7 cellular contexts compared by ENCODE assay signal in genomic region chr11:67993821-67994220, GRCh38. TPM values are rescaled to one million over a fixed set of nuclear protein-coding genes. Genes with fewer than 3 reads are reported as not detected.
A peak's percentile ranks its signal among the peaks of the same experiment; 100 is the strongest.
DNase-seq lines count a peak whose midpoint lies in the region; ATAC-seq and TF ChIP-seq lines count a peak whose summit lies in the region.
"Not testable (repeated sequence)": the region's sequence is repeated elsewhere in the genome, so short reads cannot be mapped to it uniquely, and the experiment has no call there.

No MANE protein-coding gene starts in this region.

- not testable (repeated sequence) for DNase-seq in GM06990 (ENCODE audit: extremely low read depth, insufficient read length); gastrocnemius medialis
- DNase-seq in NCI-H1105 treated with DMSO at 0.1 percent for 48 hours (lab: John Stamatoyannopoulos, UW) (peak; percentile 41), SW480 (ENCODE audit: low spot score) (peak; percentile 65), ecto neural progenitor cell (ENCODE audit: low spot score) (peak; percentile 59), left colon (peak; percentile 49 to 56)
- DNase-seq in activated T-cell treated with anti-CD3 and anti-CD28 coated beads, Interleukin-2, amount 50 U/mL, for 72 hours: peak; percentile 47 to 51

- not testable (repeated sequence) for H3K4me3 ChIP-seq in GM06990 (replicated peaks; ENCODE audit: low read depth, low read length); gastrocnemius medialis

- H3K9me3 ChIP-seq in gastrocnemius medialis: not testable (repeated sequence)

- ATAC-seq in activated T-cell treated with anti-CD3 and anti-CD28 coated beads, Interleukin-2, amount 50 U/mL, for 72 hours (replicated peaks in 1 of 2): peak; percentile 34 to 52
- not testable (repeated sequence) for ATAC-seq in left colon, gastrocnemius medialis

- H3K27ac ChIP-seq in gastrocnemius medialis: not testable (repeated sequence)

- H3K36me3 Mint-ChIP-seq in activated T-cell treated with anti-CD3 and anti-CD28 coated beads, Interleukin-2, amount 50 U/mL, for 72 hours (ENCODE audit: insufficient read depth in 2 of 2): not testable (repeated sequence)

- not testable (repeated sequence) for H3K27me3 ChIP-seq in GM06990 (replicated peaks; ENCODE audit: control insufficient read depth, insufficient read depth, low read length)
- H3K27me3 ChIP-seq in gastrocnemius medialis: peaks cover 0 to 13% (median 0%) of the 10 kb centered on the region in 3 donors

- intact Hi-C loops in left colon (cut with DNase I, micrococcal nuclease); gastrocnemius medialis (cut with DNase I; ENCODE audit: low total_unique reads): not testable (repeated sequence)

- TF ChIP-seq CTCF in GM06990 (IDR thresholded peaks at IDR 0.05; ENCODE audit: insufficient read depth, low read length, poor library complexity, severe bottlenecking): peak; percentile 46
- TF ChIP-seq CTCF in gastrocnemius medialis (IDR thresholded peaks at IDR 0.05 in 4 of 5, conservative IDR thresholded peaks at IDR 0.05 in 1 of 5): peak in 4 of 5 experiments; percentile 5 to 41 (median 36)

- H3K4me3 Mint-ChIP-seq in activated T-cell treated with anti-CD3 and anti-CD28 coated beads, Interleukin-2, amount 50 U/mL, for 72 hours: not testable (repeated sequence)

- H3K9me3 Mint-ChIP-seq in activated T-cell treated with anti-CD3 and anti-CD28 coated beads, Interleukin-2, amount 50 U/mL, for 72 hours: not testable (repeated sequence)

- in situ Hi-C loops in gastrocnemius medialis (cut with MboI; ENCODE audit: low sequenced_read_pairs in 4 of 4): not testable (repeated sequence)

- H3K4me1 ChIP-seq in gastrocnemius medialis: not testable (repeated sequence)

- not testable (repeated sequence) for H3K27ac Mint-ChIP-seq in activated T-cell treated with anti-CD3 and anti-CD28 coated beads, Interleukin-2, amount 50 U/mL, for 72 hours

- peaks cover 13% of the 10 kb centered on the region for H3K36me3 ChIP-seq in GM06990 (ENCODE audit: control insufficient read depth, insufficient read depth, low read length)
- H3K36me3 ChIP-seq in gastrocnemius medialis: not testable (repeated sequence)

- not testable (repeated sequence) for H3K27me3 Mint-ChIP-seq in activated T-cell treated with anti-CD3 and anti-CD28 coated beads, Interleukin-2, amount 50 U/mL, for 72 hours (ENCODE audit: low read depth)

- TF ChIP-seq POLR2A in gastrocnemius medialis (IDR thresholded peaks at IDR 0.05): not testable (repeated sequence)

- peaks cover 24% of the 10 kb centered on the region for H3K4me1 Mint-ChIP-seq in activated T-cell treated with anti-CD3 and anti-CD28 coated beads, Interleukin-2, amount 50 U/mL, for 72 hours (ENCODE audit: low read depth)

RNA-seq across cellular contexts. Expression of gene UNC93B1, which starts 10.1 kb away (rescaled TPM):
- 10 to 100 TPM in 1 of 2 donors, 1 to 10 TPM in 1; 8.0 to 16.7 TPM for total RNA-seq in activated T-cell treated with anti-CD3 and anti-CD28 coated beads, Interleukin-2, amount 50 U/mL, for 72 hours
- total RNA-seq in left colon (10 to 100 TPM; 51.9 to 52.8 TPM), gastrocnemius medialis (1 to 10 TPM; 5.4 to 8.8 (median 6.4) TPM)

RNA-seq across cellular contexts. Expression of gene ALDH3B1, which starts 16.3 kb away (rescaled TPM):
- total RNA-seq in activated T-cell treated with anti-CD3 and anti-CD28 coated beads, Interleukin-2, amount 50 U/mL, for 72 hours: under 1 TPM; 0.10 to 0.16 TPM
- 10 to 100 TPM; 20.2 to 21.3 TPM for total RNA-seq in left colon
- 1 to 10 TPM; 2.2 to 5.1 (median 3.6) TPM for total RNA-seq in gastrocnemius medialis

RNA-seq across cellular contexts. Expression of gene NDUFS8, which starts 36.7 kb away (rescaled TPM):
- total RNA-seq in activated T-cell treated with anti-CD3 and anti-CD28 coated beads, Interleukin-2, amount 50 U/mL, for 72 hours: 100 to 1,000 TPM; 128 to 129 TPM
- total RNA-seq in left colon (100 to 1,000 TPM; 135 to 157 TPM), gastrocnemius medialis (100 to 1,000 TPM; 242 to 432 (median 307) TPM)

RNA-seq across cellular contexts. Expression of gene TCIRG1, which starts 45.0 kb away (rescaled TPM):
- 100 to 1,000 TPM; 141 to 146 TPM for total RNA-seq in activated T-cell treated with anti-CD3 and anti-CD28 coated beads, Interleukin-2, amount 50 U/mL, for 72 hours
- 100 to 1,000 TPM; 140 to 156 TPM for total RNA-seq in left colon
- total RNA-seq in gastrocnemius medialis: 10 to 100 TPM; 13.4 to 24.5 (median 14.1) TPM
